20 cellular contexts compared by ENCODE assay signal in genomic region chr11:61810671-61811175, GRCh38.
"Had no signal": no experiment of that assay in that cellular context is flagged by ENCODE, and none has a peak within 500 bp of the region (broad histone marks: within the 10 kb centered on the region; RNA-seq: fewer than 3 reads in every experiment).

No MANE protein-coding gene starts in this region.

- ATAC-seq: HepG2 had no signal

- DNase-seq: IMR-90, Kasumi-1, MM.1S, NCI-H1092 treated with DMSO at 0.1 percent for 48 hours, NCI-H1436, NCI-H187, NCI-H2029, NCI-H2081 treated with DMSO at 0.1 percent for 48 hours, NCI-H2171, NCI-H226, NCI-H446, NCI-H510A, NCI-H524 treated with DMSO at 0.1 percent for 48 hours, NCI-H69, NCI-H774, RPMI8226, SHP77, SK-N-SH, SW 1271 had no signal
